Comparison of ENCODE assay signal across 1 cellular context in the genomic region with DNA sequence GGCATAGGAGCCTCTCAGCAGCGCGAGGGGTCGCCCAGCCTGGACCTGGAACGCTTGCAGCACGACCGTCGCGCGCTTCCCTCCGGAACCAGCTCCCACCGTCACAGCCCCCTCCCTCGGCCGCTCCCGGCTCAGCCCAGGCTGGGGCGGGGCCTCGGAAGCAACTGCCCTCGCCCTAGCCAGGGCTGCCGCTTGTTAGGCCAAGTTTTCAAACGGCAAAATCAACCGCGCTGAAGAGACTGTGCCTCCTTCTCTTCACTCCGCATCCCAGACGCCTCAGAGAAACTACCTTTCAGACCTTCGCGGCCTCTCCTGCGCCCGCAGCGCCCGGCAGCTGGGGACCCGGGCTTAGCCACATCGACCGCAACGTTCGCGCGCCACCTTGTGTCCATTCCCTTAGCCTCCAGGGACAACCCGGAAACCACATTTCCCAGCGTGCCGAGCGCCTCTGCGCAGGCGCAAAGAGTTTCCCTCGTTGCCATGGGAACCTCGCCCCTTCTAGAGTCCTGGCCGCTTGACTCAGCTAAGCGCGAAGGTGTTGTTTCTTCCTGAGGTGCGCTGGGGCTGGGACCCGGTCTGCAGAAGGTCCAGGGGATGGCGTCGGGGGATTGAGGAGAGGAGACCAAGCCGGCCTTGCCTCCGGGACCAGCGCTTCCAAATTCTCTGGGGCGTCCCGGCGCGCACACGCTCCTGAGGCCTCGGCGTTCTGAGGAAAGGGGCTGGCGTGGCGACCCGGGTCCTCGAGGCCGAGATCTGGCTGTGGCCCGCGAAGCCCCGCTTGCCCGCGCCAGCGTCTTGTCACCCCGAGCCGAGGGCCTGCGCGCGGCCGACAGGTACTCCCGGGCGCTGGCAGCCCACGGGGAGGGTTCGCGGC.
A peak's percentile ranks its signal among the peaks of the same experiment; 100 is the strongest.
TF ChIP-seq lines count a peak whose summit lies in the region.

No MANE protein-coding gene starts in this region.

TF ChIP-seq in K562, 482 proteins besides CTCF, POLR2A, EP300 and RAD21 (continued from another document and continues in another):
- TF ChIP-seq, protein P1, sequence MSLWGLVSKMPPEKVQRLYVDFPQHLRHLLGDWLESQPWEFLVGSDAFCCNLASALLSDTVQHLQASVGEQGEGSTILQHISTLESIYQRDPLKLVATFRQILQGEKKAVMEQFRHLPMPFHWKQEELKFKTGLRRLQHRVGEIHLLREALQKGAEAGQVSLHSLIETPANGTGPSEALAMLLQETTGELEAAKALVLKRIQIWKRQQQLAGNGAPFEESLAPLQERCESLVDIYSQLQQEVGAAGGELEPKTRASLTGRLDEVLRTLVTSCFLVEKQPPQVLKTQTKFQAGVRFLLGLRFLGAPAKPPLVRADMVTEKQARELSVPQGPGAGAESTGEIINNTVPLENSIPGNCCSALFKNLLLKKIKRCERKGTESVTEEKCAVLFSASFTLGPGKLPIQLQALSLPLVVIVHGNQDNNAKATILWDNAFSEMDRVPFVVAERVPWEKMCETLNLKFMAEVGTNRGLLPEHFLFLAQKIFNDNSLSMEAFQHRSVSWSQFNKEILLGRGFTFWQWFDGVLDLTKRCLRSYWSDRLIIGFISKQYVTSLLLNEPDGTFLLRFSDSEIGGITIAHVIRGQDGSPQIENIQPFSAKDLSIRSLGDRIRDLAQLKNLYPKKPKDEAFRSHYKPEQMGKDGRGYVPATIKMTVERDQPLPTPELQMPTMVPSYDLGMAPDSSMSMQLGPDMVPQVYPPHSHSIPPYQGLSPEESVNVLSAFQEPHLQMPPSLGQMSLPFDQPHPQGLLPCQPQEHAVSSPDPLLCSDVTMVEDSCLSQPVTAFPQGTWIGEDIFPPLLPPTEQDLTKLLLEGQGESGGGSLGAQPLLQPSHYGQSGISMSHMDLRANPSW (CRISPR knock-in tag; IDR thresholded peaks at IDR 0.05): no peak; the same call in 1 of the 2 replicates
- TF ChIP-seq RB1 (IDR thresholded peaks at IDR 0.05; ENCODE audit: low read depth) (peak; percentile 73), ZNF699 (CRISPR knock-in tag; IDR thresholded peaks at IDR 0.05; ENCODE audit: insufficient replicate concordance) (no peak), RBFOX2 (IDR thresholded peaks at IDR 0.05; ENCODE audit: low read depth, low read length) (peak; percentile 91), ZNF696 (CRISPR knock-in tag; conservative IDR thresholded peaks at IDR 0.05) (no peak), ZNF239 (CRISPR knock-in tag; IDR thresholded peaks at IDR 0.05) (no peak), BACH1 (tag; IDR thresholded peaks at IDR 0.05) (no peak), SLC30A9 (CRISPR knock-in tag; IDR thresholded peaks at IDR 0.05) (no peak), L3MBTL2 (IDR thresholded peaks at IDR 0.05) (peak; percentile 72), ZNF133 (CRISPR knock-in tag; IDR thresholded peaks at IDR 0.05) (no peak), SP1 (CRISPR knock-in tag; IDR thresholded peaks at IDR 0.05) (peak; percentile 93), HDAC8 (tag; IDR thresholded peaks at IDR 0.05) (no peak), THRAP3 (IDR thresholded peaks at IDR 0.05; ENCODE audit: borderline replicate concordance) (no peak), ZNF143 (CRISPR knock-in tag; IDR thresholded peaks at IDR 0.05) (peak; percentile 93), ESRRB (CRISPR knock-in tag; IDR thresholded peaks at IDR 0.05; ENCODE audit: borderline replicate concordance) (no peak), ZNF124 (CRISPR knock-in tag; IDR thresholded peaks at IDR 0.05) (no peak), ZNF76 (CRISPR knock-in tag; IDR thresholded peaks at IDR 0.05; ENCODE audit: borderline replicate concordance) (0 out of 2 replicates have a peak, but pooled peaks have one; percentile 15), CEBPB (tag; IDR thresholded peaks at IDR 0.05) (no peak), ZSCAN29 (IDR thresholded peaks at IDR 0.05) (no peak), RFX5 (IDR thresholded peaks at IDR 0.05; ENCODE audit: low read depth, low read length) (no peak), ZNF764 (CRISPR knock-in tag; IDR thresholded peaks at IDR 0.05; ENCODE audit: low read depth) (no peak), COPS2 (conservative IDR thresholded peaks at IDR 0.05) (no peak), DDX20 (tag; IDR thresholded peaks at IDR 0.05; ENCODE audit: low read depth) (no peak), TAL1 (IDR thresholded peaks at IDR 0.05) (no peak), ZFP36 (IDR thresholded peaks at IDR 0.05; ENCODE audit: low read depth, low read length, partially characterized antibody) (no peak), CHD1 (IDR thresholded peaks at IDR 0.05; ENCODE audit: low read length) (no peak), ZNF785 (CRISPR knock-in tag; IDR thresholded peaks at IDR 0.05) (no peak), SAP30 (IDR thresholded peaks at IDR 0.05; ENCODE audit: borderline replicate concordance, insufficient read depth, low read depth, low read length, poor library complexity, severe bottlenecking) (peak; percentile 78), ARID1B (IDR thresholded peaks at IDR 0.05) (peak; percentile 61; the same call in 1 of the 2 replicates), NCOR1 (IDR thresholded peaks at IDR 0.05) (no peak), IRF2 (CRISPR knock-in tag; IDR thresholded peaks at IDR 0.05) (no peak), TCF3 (CRISPR knock-in tag; IDR thresholded peaks at IDR 0.05) (peak; percentile 36; the same call in 1 of the 2 replicates), ZNF644 (tag; IDR thresholded peaks at IDR 0.05; ENCODE audit: low read depth) (no peak; the same call in 1 of the 2 replicates), SOX6 (IDR thresholded peaks at IDR 0.05) (peak; percentile 63; the same call in 1 of the 2 replicates), NFIC (IDR thresholded peaks at IDR 0.05) (peak; percentile 52; the same call in 1 of the 2 replicates), ZC3H8 (IDR thresholded peaks at IDR 0.05) (no peak), CXXC5 (CRISPR knock-in tag; IDR thresholded peaks at IDR 0.05) (peak; percentile 59)
- TF ChIP-seq, protein P2, sequence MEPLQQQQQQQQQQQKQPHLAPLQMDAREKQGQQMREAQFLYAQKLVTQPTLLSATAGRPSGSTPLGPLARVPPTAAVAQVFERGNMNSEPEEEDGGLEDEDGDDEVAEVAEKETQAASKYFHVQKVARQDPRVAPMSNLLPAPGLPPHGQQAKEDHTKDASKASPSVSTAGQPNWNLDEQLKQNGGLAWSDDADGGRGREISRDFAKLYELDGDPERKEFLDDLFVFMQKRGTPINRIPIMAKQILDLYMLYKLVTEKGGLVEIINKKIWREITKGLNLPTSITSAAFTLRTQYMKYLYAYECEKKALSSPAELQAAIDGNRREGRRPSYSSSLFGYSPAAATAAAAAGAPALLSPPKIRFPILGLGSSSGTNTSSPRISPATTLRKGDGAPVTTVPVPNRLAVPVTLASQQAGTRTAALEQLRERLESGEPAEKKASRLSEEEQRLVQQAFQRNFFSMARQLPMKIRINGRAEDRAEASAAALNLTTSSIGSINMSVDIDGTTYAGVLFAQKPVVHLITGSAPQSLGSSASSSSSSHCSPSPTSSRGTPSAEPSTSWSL (CRISPR knock-in tag; IDR thresholded peaks at IDR 0.05; ENCODE audit: borderline replicate concordance): no peak
- TF ChIP-seq, protein P3, sequence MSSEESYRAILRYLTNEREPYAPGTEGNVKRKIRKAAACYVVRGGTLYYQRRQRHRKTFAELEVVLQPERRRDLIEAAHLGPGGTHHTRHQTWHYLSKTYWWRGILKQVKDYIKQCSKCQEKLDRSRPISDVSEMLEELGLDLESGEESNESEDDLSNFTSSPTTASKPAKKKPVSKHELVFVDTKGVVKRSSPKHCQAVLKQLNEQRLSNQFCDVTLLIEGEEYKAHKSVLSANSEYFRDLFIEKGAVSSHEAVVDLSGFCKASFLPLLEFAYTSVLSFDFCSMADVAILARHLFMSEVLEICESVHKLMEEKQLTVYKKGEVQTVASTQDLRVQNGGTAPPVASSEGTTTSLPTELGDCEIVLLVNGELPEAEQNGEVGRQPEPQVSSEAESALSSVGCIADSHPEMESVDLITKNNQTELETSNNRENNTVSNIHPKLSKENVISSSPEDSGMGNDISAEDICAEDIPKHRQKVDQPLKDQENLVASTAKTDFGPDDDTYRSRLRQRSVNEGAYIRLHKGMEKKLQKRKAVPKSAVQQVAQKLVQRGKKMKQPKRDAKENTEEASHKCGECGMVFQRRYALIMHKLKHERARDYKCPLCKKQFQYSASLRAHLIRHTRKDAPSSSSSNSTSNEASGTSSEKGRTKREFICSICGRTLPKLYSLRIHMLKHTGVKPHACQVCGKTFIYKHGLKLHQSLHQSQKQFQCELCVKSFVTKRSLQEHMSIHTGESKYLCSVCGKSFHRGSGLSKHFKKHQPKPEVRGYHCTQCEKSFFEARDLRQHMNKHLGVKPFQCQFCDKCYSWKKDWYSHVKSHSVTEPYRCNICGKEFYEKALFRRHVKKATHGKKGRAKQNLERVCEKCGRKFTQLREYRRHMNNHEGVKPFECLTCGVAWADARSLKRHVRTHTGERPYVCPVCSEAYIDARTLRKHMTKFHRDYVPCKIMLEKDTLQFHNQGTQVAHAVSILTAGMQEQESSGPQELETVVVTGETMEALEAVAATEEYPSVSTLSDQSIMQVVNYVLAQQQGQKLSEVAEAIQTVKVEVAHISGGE (CRISPR knock-in tag; IDR thresholded peaks at IDR 0.05): peak in 2 of 3 experiments; percentile 53 to 95; a peak in 3 of 6 replicates
- TF ChIP-seq, protein P4, sequence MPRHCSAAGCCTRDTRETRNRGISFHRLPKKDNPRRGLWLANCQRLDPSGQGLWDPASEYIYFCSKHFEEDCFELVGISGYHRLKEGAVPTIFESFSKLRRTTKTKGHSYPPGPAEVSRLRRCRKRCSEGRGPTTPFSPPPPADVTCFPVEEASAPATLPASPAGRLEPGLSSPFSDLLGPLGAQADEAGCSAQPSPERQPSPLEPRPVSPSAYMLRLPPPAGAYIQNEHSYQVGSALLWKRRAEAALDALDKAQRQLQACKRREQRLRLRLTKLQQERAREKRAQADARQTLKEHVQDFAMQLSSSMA (CRISPR knock-in tag; IDR thresholded peaks at IDR 0.05): no peak
- TF ChIP-seq, protein P5, sequence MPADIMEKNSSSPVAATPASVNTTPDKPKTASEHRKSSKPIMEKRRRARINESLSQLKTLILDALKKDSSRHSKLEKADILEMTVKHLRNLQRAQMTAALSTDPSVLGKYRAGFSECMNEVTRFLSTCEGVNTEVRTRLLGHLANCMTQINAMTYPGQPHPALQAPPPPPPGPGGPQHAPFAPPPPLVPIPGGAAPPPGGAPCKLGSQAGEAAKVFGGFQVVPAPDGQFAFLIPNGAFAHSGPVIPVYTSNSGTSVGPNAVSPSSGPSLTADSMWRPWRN (IDR thresholded peaks at IDR 0.05; ENCODE audit: low read depth): no peak
- TF ChIP-seq, protein P6, sequence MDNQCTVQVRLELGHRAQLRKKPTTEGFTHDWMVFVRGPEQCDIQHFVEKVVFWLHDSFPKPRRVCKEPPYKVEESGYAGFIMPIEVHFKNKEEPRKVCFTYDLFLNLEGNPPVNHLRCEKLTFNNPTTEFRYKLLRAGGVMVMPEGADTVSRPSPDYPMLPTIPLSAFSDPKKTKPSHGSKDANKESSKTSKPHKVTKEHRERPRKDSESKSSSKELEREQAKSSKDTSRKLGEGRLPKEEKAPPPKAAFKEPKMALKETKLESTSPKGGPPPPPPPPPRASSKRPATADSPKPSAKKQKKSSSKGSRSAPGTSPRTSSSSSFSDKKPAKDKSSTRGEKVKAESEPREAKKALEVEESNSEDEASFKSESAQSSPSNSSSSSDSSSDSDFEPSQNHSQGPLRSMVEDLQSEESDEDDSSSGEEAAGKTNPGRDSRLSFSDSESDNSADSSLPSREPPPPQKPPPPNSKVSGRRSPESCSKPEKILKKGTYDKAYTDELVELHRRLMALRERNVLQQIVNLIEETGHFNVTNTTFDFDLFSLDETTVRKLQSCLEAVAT (IDR thresholded peaks at IDR 0.05): peak in 1 of 2 experiments; percentile 78; a peak in 3 of 4 replicates
- TF ChIP-seq, protein P7, sequence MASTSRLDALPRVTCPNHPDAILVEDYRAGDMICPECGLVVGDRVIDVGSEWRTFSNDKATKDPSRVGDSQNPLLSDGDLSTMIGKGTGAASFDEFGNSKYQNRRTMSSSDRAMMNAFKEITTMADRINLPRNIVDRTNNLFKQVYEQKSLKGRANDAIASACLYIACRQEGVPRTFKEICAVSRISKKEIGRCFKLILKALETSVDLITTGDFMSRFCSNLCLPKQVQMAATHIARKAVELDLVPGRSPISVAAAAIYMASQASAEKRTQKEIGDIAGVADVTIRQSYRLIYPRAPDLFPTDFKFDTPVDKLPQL (IDR thresholded peaks at IDR 0.05; ENCODE audit: extremely low read depth, insufficient read length): no peak
- TF ChIP-seq, protein P8, sequence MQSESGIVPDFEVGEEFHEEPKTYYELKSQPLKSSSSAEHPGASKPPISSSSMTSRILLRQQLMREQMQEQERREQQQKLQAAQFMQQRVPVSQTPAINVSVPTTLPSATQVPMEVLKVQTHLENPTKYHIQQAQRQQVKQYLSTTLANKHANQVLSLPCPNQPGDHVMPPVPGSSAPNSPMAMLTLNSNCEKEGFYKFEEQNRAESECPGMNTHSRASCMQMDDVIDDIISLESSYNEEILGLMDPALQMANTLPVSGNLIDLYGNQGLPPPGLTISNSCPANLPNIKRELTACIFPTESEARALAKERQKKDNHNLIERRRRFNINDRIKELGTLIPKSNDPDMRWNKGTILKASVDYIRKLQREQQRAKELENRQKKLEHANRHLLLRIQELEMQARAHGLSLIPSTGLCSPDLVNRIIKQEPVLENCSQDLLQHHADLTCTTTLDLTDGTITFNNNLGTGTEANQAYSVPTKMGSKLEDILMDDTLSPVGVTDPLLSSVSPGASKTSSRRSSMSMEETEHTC (IDR thresholded peaks at IDR 0.05): no peak
- TF ChIP-seq, protein P9, sequence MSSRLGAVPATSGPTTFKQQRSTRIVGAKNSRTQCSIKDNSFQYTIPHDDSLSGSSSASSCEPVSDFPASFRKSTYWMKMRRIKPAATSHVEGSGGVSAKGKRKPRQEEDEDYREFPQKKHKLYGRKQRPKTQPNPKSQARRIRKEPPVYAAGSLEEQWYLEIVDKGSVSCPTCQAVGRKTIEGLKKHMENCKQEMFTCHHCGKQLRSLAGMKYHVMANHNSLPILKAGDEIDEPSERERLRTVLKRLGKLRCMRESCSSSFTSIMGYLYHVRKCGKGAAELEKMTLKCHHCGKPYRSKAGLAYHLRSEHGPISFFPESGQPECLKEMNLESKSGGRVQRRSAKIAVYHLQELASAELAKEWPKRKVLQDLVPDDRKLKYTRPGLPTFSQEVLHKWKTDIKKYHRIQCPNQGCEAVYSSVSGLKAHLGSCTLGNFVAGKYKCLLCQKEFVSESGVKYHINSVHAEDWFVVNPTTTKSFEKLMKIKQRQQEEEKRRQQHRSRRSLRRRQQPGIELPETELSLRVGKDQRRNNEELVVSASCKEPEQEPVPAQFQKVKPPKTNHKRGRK (tag; IDR thresholded peaks at IDR 0.05): no peak
